Comparison of ENCODE assay signal across 8 cellular contexts in the genomic region with DNA sequence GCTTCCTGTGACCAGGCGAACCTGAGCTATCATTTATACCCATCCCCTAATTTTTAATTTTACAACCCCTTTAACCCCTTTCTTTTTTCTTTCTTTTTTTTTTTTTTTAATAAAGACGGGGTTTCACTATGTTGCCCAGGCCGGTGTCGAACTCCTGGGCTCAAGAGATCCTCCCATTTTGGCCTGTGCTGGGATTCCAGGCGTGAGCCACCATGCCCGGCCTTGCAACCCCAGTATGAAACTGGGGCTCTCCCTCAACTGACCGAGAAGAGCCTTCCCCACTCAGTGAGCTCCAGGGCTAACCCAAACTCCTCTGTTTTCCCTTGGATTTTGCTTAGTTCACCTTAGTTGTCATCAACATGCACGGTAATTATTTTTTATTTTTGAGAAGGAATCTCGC. TPM values are rescaled to one million over a fixed set of nuclear protein-coding genes. Genes with fewer than 3 reads are reported as not detected.
A peak's percentile ranks its signal among the peaks of the same experiment; 100 is the strongest.
DNase-seq lines count a peak whose midpoint lies in the region; ATAC-seq and TF ChIP-seq lines count a peak whose summit lies in the region.

No MANE protein-coding gene starts in this region.

- H3K9me3 ChIP-seq in thyroid gland, result no peaks in the 10 kb centered on the region

- no peaks in the 10 kb centered on the region for H3K27me3 Mint-ChIP-seq in activated CD8-positive, alpha-beta memory T cell treated with anti-CD3 and anti-CD28 coated beads, Interleukin-2, amount 10 ng/mL, durations not matched to agents 7 days and 5 days
- no peaks in the 10 kb centered on the region for H3K27me3 Mint-ChIP-seq in activated naive CD8-positive, alpha-beta T cell treated with anti-CD3 and anti-CD28 coated beads for 36 hours

- peak overlapping the region; percentile 97 for H3K4me3 Mint-ChIP-seq in activated CD8-positive, alpha-beta memory T cell treated with anti-CD3 and anti-CD28 coated beads, Interleukin-2, amount 10 ng/mL, durations not matched to agents 7 days and 5 days
- H3K4me3 Mint-ChIP-seq in activated naive CD8-positive, alpha-beta T cell treated with anti-CD3 and anti-CD28 coated beads for 36 hours, result peak overlapping the region; percentile 99

- no peak for TF ChIP-seq POLR2A in thyroid gland (IDR thresholded peaks at IDR 0.05)

- intact Hi-C loops in thyroid gland (cut with DNase I), result no loop called here

- no peak for ATAC-seq in activated CD8-positive, alpha-beta memory T cell treated with anti-CD3 and anti-CD28 coated beads, Interleukin-2, amount 10 ng/mL, durations not matched to agents 7 days and 5 days
- ATAC-seq in HG02973 (IDR thresholded peaks at IDR 0.05; ENCODE audit: unreplicated experiment), result no peak

- H3K36me3 Mint-ChIP-seq in activated CD8-positive, alpha-beta memory T cell treated with anti-CD3 and anti-CD28 coated beads, Interleukin-2, amount 10 ng/mL, durations not matched to agents 7 days and 5 days, result peaks cover 42% of the 10 kb centered on the region
- peaks cover 46% of the 10 kb centered on the region for H3K36me3 Mint-ChIP-seq in activated naive CD8-positive, alpha-beta T cell treated with anti-CD3 and anti-CD28 coated beads for 36 hours

- CTCF ChIA-PET in activated CD8-positive, alpha-beta memory T cell treated with anti-CD3 and anti-CD28 coated beads, Interleukin-2, amount 10 ng/mL, durations not matched to agents 7 days and 5 days (lab: Charles Lee), result interaction anchor here (3.1 to 8.8 kb wide), 2 partner anchors 13 to 15 kb away, joined by 12 to 145 read pairs; partner anchors contain the start of gene ATXN3

- peak overlapping the region; percentile 100 for H3K27ac Mint-ChIP-seq in activated CD8-positive, alpha-beta memory T cell treated with anti-CD3 and anti-CD28 coated beads, Interleukin-2, amount 10 ng/mL, durations not matched to agents 7 days and 5 days
- H3K27ac Mint-ChIP-seq in activated naive CD8-positive, alpha-beta T cell treated with anti-CD3 and anti-CD28 coated beads for 36 hours, result peak overlapping the region; percentile 99

- no peaks in the 10 kb centered on the region for H3K27me3 ChIP-seq in kidney epithelial cell (ENCODE audit: control insufficient read depth, insufficient read depth, low read length)
- H3K27me3 ChIP-seq in thyroid gland, result no peaks in the 10 kb centered on the region

- peak overlapping the region in 2 of 3 donors; percentile 89 to 94 for H3K27ac ChIP-seq in thyroid gland

- WGBS in thyroid gland, 2 donors, result 38 to 42% methylated on average over 9 of the region's 9 CpGs

- no peak for TF ChIP-seq CTCF in kidney epithelial cell (IDR thresholded peaks at IDR 0.05; ENCODE audit: insufficient read depth, low read length, poor library complexity, severe bottlenecking)
- TF ChIP-seq CTCF in thyroid gland (IDR thresholded peaks at IDR 0.05), result no peak

- H3K4me1 ChIP-seq in thyroid gland, result peaks cover 15 to 29% of the 10 kb centered on the region in 2 donors

- no peaks in the 10 kb centered on the region for H3K36me3 ChIP-seq in kidney epithelial cell (ENCODE audit: control insufficient read depth, insufficient read depth, low read length)
- no peaks in the 10 kb centered on the region for H3K36me3 ChIP-seq in thyroid gland

- no peak for DNase-seq in activated CD8-positive, alpha-beta memory T cell treated with anti-CD3 and anti-CD28 coated beads, Interleukin-2, amount 10 ng/mL, durations not matched to agents 7 days and 5 days
- DNase-seq in activated CD8-positive, alpha-beta memory T cell treated with anti-CD3 and anti-CD28 coated beads for 24 hours, result no peak
- DNase-seq in activated naive CD8-positive, alpha-beta T cell treated with anti-CD3 and anti-CD28 coated beads for 36 hours, result no peak
- DNase-seq in kidney epithelial cell (ENCODE audit: low read depth) (no peak), thyroid gland (no peak), NOMO-1 treated with DMSO at 0.1 percent for 48 hours (lab: John Stamatoyannopoulos, UW; ENCODE audit: unreplicated experiment) (no peak), NCI-H82 treated with DMSO at 0.1 percent for 48 hours (lab: John Stamatoyannopoulos, UW; ENCODE audit: unreplicated experiment) (no peak)

- no peaks in the 10 kb centered on the region for H3K9me3 Mint-ChIP-seq in activated CD8-positive, alpha-beta memory T cell treated with anti-CD3 and anti-CD28 coated beads, Interleukin-2, amount 10 ng/mL, durations not matched to agents 7 days and 5 days (ENCODE audit: low read depth)
- H3K9me3 Mint-ChIP-seq in activated naive CD8-positive, alpha-beta T cell treated with anti-CD3 and anti-CD28 coated beads for 36 hours, result no peaks in the 10 kb centered on the region

- H3K4me1 Mint-ChIP-seq in activated CD8-positive, alpha-beta memory T cell treated with anti-CD3 and anti-CD28 coated beads, Interleukin-2, amount 10 ng/mL, durations not matched to agents 7 days and 5 days, result peaks cover 61% of the 10 kb centered on the region
- H3K4me1 Mint-ChIP-seq in activated naive CD8-positive, alpha-beta T cell treated with anti-CD3 and anti-CD28 coated beads for 36 hours, result peaks cover 38% of the 10 kb centered on the region

- H3K4me3 ChIP-seq in kidney epithelial cell (ENCODE audit: low read depth, low read length) (peak overlapping the region; percentile 88), thyroid gland (replicated peaks in 1 of 3) (peak overlapping the region; percentile 86 to 94 (median 91))

RNA-seq across cellular contexts. Expression of gene CPSF2, which starts 1.0 kb away (rescaled TPM):
- 100 to 1,000 TPM in 1 of 2 experiments, 10 to 100 TPM in 1; 75.5 to 107 TPM for total RNA-seq in activated CD8-positive, alpha-beta memory T cell treated with anti-CD3 and anti-CD28 coated beads, Interleukin-2, amount 10 ng/mL, durations not matched to agents 7 days and 5 days
- total RNA-seq in activated naive CD8-positive, alpha-beta T cell treated with anti-CD3 and anti-CD28 coated beads for 36 hours, result 100 to 1,000 TPM; 121 to 123 TPM
- 53.7 and 56.7 TPM in 2 replicates for total RNA-seq in kidney epithelial cell
- total RNA-seq in thyroid gland, result 10 to 100 TPM; 34.1 to 55.8 (median 43.7) TPM

RNA-seq across cellular contexts. Expression of gene NDUFB1, which starts 1.3 kb away (rescaled TPM):
- 100 to 1,000 TPM; 109 to 115 TPM for total RNA-seq in activated CD8-positive, alpha-beta memory T cell treated with anti-CD3 and anti-CD28 coated beads, Interleukin-2, amount 10 ng/mL, durations not matched to agents 7 days and 5 days
- 100 to 1,000 TPM; 100 to 105 TPM for total RNA-seq in activated naive CD8-positive, alpha-beta T cell treated with anti-CD3 and anti-CD28 coated beads for 36 hours
- total RNA-seq in kidney epithelial cell (234 and 305 TPM in 2 replicates), thyroid gland (100 to 1,000 TPM; 123 to 720 (median 371) TPM)

RNA-seq across cellular contexts. Expression of gene ATXN3, which starts 16.4 kb away (rescaled TPM):
- total RNA-seq in activated CD8-positive, alpha-beta memory T cell treated with anti-CD3 and anti-CD28 coated beads, Interleukin-2, amount 10 ng/mL, durations not matched to agents 7 days and 5 days, result 10 to 100 TPM; 26.6 to 30.2 TPM
- total RNA-seq in activated naive CD8-positive, alpha-beta T cell treated with anti-CD3 and anti-CD28 coated beads for 36 hours, result 10 to 100 TPM; 30.3 to 30.5 TPM
- total RNA-seq in kidney epithelial cell (20.7 and 29.0 TPM in 2 replicates), thyroid gland (10 to 100 TPM; 28.0 to 76.7 (median 31.8) TPM)
